In genomic region chr1:40985875-40986274, GRCh38 we compare ENCODE assay signal across 24 cellular contexts. TPM values are rescaled to one million over a fixed set of nuclear protein-coding genes. Genes with fewer than 3 reads are reported as not detected.
DNase-seq lines count a peak whose midpoint lies in the region; ATAC-seq, FAIRE-seq and TF ChIP-seq lines count a peak whose summit lies in the region.
"Had no signal": no experiment of that assay in that cellular context is flagged by ENCODE, and none has a peak within 500 bp of the region (broad histone marks: within the 10 kb centered on the region; RNA-seq: fewer than 3 reads in every experiment).

No MANE protein-coding gene starts in this region.

- H3K9me3 ChIP-seq in SK-N-SH (no peaks in the 10 kb centered on the region), Loucy (ENCODE audit: insufficient read depth, low read depth, low read length) (no peaks in the 10 kb centered on the region), sigmoid colon (no peaks in the 10 kb centered on the region)
- H3K9me3 ChIP-seq: suprapubic skin had no signal

- TF ChIP-seq CTCF in SK-N-SH (IDR thresholded peaks at IDR 0.05) (no peak), Loucy (conservative IDR thresholded peaks at IDR 0.05; ENCODE audit: low read length) (no peak), epithelial cell of proximal tubule (conservative IDR thresholded peaks at IDR 0.05; ENCODE audit: low read depth, low read length) (no peak), sigmoid colon (IDR thresholded peaks at IDR 0.05) (no peak)

- H3F3A ChIP-seq in SK-N-SH (replicated peaks; ENCODE audit: insufficient read depth) (peaks cover 23% of the 10 kb centered on the region), Loucy (ENCODE audit: low read depth) (no peaks in the 10 kb centered on the region)

- POLR2A ChIA-PET in SK-N-SH (lab: Yijun Ruan, JAX), result interaction anchor here (0.5 kb wide), 1 partner anchor 1787 kb away, joined by 3 read pairs; no protein-coding TSS in a partner anchor

- TF ChIP-seq EP300 in SK-N-SH (IDR thresholded peaks at IDR 0.05; ENCODE audit: borderline replicate concordance in 1 of 2, low read depth in 1 of 2, low read length in 1 of 2) (no peak), sigmoid colon (IDR thresholded peaks at IDR 0.05) (no peak)

- peaks cover 91% of the 10 kb centered on the region for H3K79me2 ChIP-seq in SK-N-SH (ENCODE audit: insufficient read depth)
- peaks cover 72% of the 10 kb centered on the region for H3K79me2 ChIP-seq in Loucy (ENCODE audit: insufficient read depth, low read length)

- H3K36me3 ChIP-seq in SK-N-SH (replicated peaks in 1 of 2; ENCODE audit: control insufficient read depth in 1 of 2, insufficient read depth in 2 of 2, low read length in 1 of 2), result peaks cover 63 to 71% of the 10 kb centered on the region in 2 experiments
- H3K36me3 ChIP-seq in Loucy (ENCODE audit: insufficient read depth, low read length), result peaks cover 75% of the 10 kb centered on the region
- H3K36me3 ChIP-seq in sigmoid colon, result peaks cover 4 to 57% (median 34%) of the 10 kb centered on the region in 4 donors

- H3K4me3 ChIP-seq in SK-N-SH (ENCODE audit: low read depth in 2 of 2, low read length in 1 of 2), result no peak overlapping the region
- H3K4me3 ChIP-seq in Loucy (ENCODE audit: low read length, poor library complexity, severe bottlenecking), result no peak overlapping the region
- peak overlapping the region; percentile 5 for H3K4me3 ChIP-seq in epithelial cell of proximal tubule (ENCODE audit: low read depth, low read length)
- H3K4me3 ChIP-seq in sigmoid colon, result no peak overlapping the region
- H3K4me3 ChIP-seq: suprapubic skin had no signal

- peaks cover 12 to 36% of the 10 kb centered on the region in 2 experiments for H3K4me1 ChIP-seq in SK-N-SH (ENCODE audit: control insufficient read depth in 1 of 2, insufficient read depth in 2 of 2, low read depth in 1 of 2, low read length in 1 of 2)
- peaks cover 68% of the 10 kb centered on the region for H3K4me1 ChIP-seq in Loucy (ENCODE audit: insufficient read depth, low read length, poor library complexity, severe bottlenecking)
- peaks cover 0 to 78% (median 71%) of the 10 kb centered on the region in 4 donors for H3K4me1 ChIP-seq in sigmoid colon

- no peak overlapping the region; a peak in 1 of 4 replicates for H3K27ac ChIP-seq in SK-N-SH (ENCODE audit: low read depth in 2 of 2, low read length in 1 of 2)
- H3K27ac ChIP-seq in sigmoid colon, result peak overlapping the region in 3 of 4 donors; percentile 93 to 98 (median 98)
- H3K27ac ChIP-seq: 22Rv1, C4-2B, suprapubic skin had no signal

- H3K9ac ChIP-seq in SK-N-SH, result no peak overlapping the region
- H3K9ac ChIP-seq in Loucy (ENCODE audit: low read depth, low read length, poor library complexity, severe bottlenecking), result no peak overlapping the region

- H2AFZ ChIP-seq in SK-N-SH (ENCODE audit: low read depth) (no peak overlapping the region), Loucy (ENCODE audit: low read length) (no peak overlapping the region)

- no peak for ATAC-seq in SK-N-SH treated with all-trans-retinoic acid at 6 μM for 48 hours
- no peak for ATAC-seq in HG03139 (IDR thresholded peaks at IDR 0.05; ENCODE audit: unreplicated experiment)
- ATAC-seq in HG03520 (IDR thresholded peaks at IDR 0.05; ENCODE audit: unreplicated experiment), result no peak
- ATAC-seq: HCT116; naive thymus-derived CD8-positive, alpha-beta T cell had no signal

- 91% methylated on average over 3 of the region's 3 CpGs for WGBS in SK-N-SH (ENCODE audit: low lambda C conversion rate)
- WGBS in sigmoid colon, 2 donors, result 86 to 90% methylated on average over 3 of the region's 3 CpGs

- CTCF ChIA-PET in SK-N-SH (lab: Yijun Ruan, JAX), result interaction anchor here (1.1 to 1.2 kb wide), 2 partner anchors 12 to 17 kb away, joined by 3 to 4 read pairs; no protein-coding TSS in a partner anchor

- FAIRE-seq in RCC 7860 (lab: Jason Lieb, UNC), result no peak
- FAIRE-seq: GM18507, GM19239 had no signal

- intact Hi-C loops in sigmoid colon (cut with DNase I), result loop anchor here (10.0 kb wide), 1 partner anchor 119 kb away; no protein-coding TSS in a partner anchor

- TF ChIP-seq POLR2A in sigmoid colon (IDR thresholded peaks at IDR 0.05), result no peak

- H3K4me2 ChIP-seq in SK-N-SH (peak overlapping the region; percentile 12; the same call in 1 of the 2 replicates), Loucy (ENCODE audit: low read depth, low read length, poor library complexity, severe bottlenecking) (peak overlapping the region; percentile 99)

- no peaks in the 10 kb centered on the region for H3K27me3 ChIP-seq in SK-N-SH (ENCODE audit: insufficient read depth)
- no peaks in the 10 kb centered on the region for H3K27me3 ChIP-seq in Loucy (ENCODE audit: insufficient read depth, low read length, poor library complexity, severe bottlenecking)
- H3K27me3 ChIP-seq in sigmoid colon, result no peaks in the 10 kb centered on the region
- H3K27me3 ChIP-seq: suprapubic skin had no signal

- peaks cover 49% of the 10 kb centered on the region for H4K20me1 ChIP-seq in SK-N-SH (ENCODE audit: insufficient read depth)
- H4K20me1 ChIP-seq in Loucy (ENCODE audit: insufficient read depth, low read length, poor library complexity, severe bottlenecking), result peaks cover 57% of the 10 kb centered on the region

- no peaks in the 10 kb centered on the region for H3K9me2 ChIP-seq in SK-N-SH
- no peaks in the 10 kb centered on the region for H3K9me2 ChIP-seq in Loucy (replicated peaks; ENCODE audit: low read depth, low read length)

- no peak for TF ChIP-seq RAD21 in SK-N-SH (IDR thresholded peaks at IDR 0.05; ENCODE audit: low read length)

- no peak for DNase-seq in SK-N-SH
- no peak for DNase-seq in epithelial cell of proximal tubule (ENCODE audit: low read depth)
- DNase-seq in sigmoid colon, result no peak
- no peak for DNase-seq in RCC 7860 (ENCODE audit: low spot score)
- DNase-seq: activated CD4-positive, alpha-beta T cell treated with anti-CD3 and anti-CD28 coated beads for 1 hour; activated T-cell treated with anti-CD3 and anti-CD28 coated beads, Interleukin-2, amount 50 U/mL, for 4 hours; anterior cingulate cortex; cortex of kidney; DMS79; mammary epithelial cell; naive thymus-derived CD8-positive, alpha-beta T cell; NCI-H1436 treated with DMSO at 0.1 percent for 48 hours; NCI-H2227 treated with DMSO at 0.1 percent for 48 hours; SHP77 treated with DMSO at 0.1 percent for 48 hours had no signal

TF ChIP-seq in SK-N-SH, 30 proteins besides CTCF, POLR2A, EP300 and RAD21 (continues in another document):
- no peak for TF ChIP-seq USF1 (IDR thresholded peaks at IDR 0.05; ENCODE audit: borderline replicate concordance, low read depth)
- TF ChIP-seq TAF1 (IDR thresholded peaks at IDR 0.05; ENCODE audit: borderline replicate concordance, low read depth, low read length), result no peak

TF ChIP-seq in SK-N-SH treated with all-trans-retinoic acid at 6 μM for 48 hours, 23 proteins besides CTCF, POLR2A, EP300 and RAD21:
- TF ChIP-seq PATZ1 (CRISPR knock-in tag; IDR thresholded peaks at IDR 0.05; ENCODE audit: borderline replicate concordance), result no peak
- no peak for TF ChIP-seq GLIS3 (CRISPR knock-in tag; IDR thresholded peaks at IDR 0.05)
- TF ChIP-seq ZNF70 (CRISPR knock-in tag; IDR thresholded peaks at IDR 0.05), result no peak
- TF ChIP-seq TCF4 (CRISPR knock-in tag; IDR thresholded peaks at IDR 0.05; ENCODE audit: borderline replicate concordance), result no peak
- TF ChIP-seq CSDC2 (CRISPR knock-in tag; IDR thresholded peaks at IDR 0.05), result no peak
- TF ChIP-seq BACH2 (CRISPR knock-in tag; IDR thresholded peaks at IDR 0.05; ENCODE audit: borderline replicate concordance), result no peak
- TF ChIP-seq ARNTL (CRISPR knock-in tag; IDR thresholded peaks at IDR 0.05; ENCODE audit: borderline replicate concordance, low read depth), result no peak
- TF ChIP-seq PPARA (CRISPR knock-in tag; IDR thresholded peaks at IDR 0.05; ENCODE audit: borderline replicate concordance), result no peak
- no peak for TF ChIP-seq OSR1 (CRISPR knock-in tag; IDR thresholded peaks at IDR 0.05)

RNA-seq across cellular contexts. Expression of gene CTPS1, which starts 6.4 kb away (rescaled TPM):
- polyA plus RNA-seq in SK-N-SH (2012; rRNA removed), result 34.4 and 34.5 TPM in 2 replicates
- 39.7 and 42.6 TPM in 2 replicates for polyA plus RNA-seq in SK-N-SH (2012; cell fraction: cytosol; rRNA removed)
- 50.4 and 68.0 TPM in 2 replicates for polyA plus RNA-seq in SK-N-SH (2012; cell fraction: nucleus; rRNA removed)
- 53.3 and 61.6 TPM in 2 replicates for total RNA-seq in epithelial cell of proximal tubule
- 10 to 100 TPM; 26.0 to 99.0 (median 58.0) TPM for total RNA-seq in sigmoid colon
- 10 to 100 TPM in 1 of 3 donors, 1 to 10 TPM in 2; 1.8 to 18.1 (median 5.1) TPM for polyA plus RNA-seq in sigmoid colon

RNA-seq across cellular contexts. Expression of gene SLFNL1, which starts 35.6 kb away (rescaled TPM):
- polyA plus RNA-seq in SK-N-SH (2012; rRNA removed) (0.16 and 0.26 TPM in 2 replicates), sigmoid colon (under 1 TPM in 1 of 3 donors, not detected in 2; 0.32 TPM)
- 0.04 TPM in 2 replicates for polyA plus RNA-seq in SK-N-SH (2012; cell fraction: cytosol; rRNA removed)
- 1.4 and 1.6 TPM in 2 replicates for polyA plus RNA-seq in SK-N-SH (2012; cell fraction: nucleus; rRNA removed)
- total RNA-seq in epithelial cell of proximal tubule (0.07 TPM in 1 of 2 replicates, not detected in the other), sigmoid colon (under 1 TPM; 0.28 to 0.99 (median 0.38) TPM)

Comparison
In these comparisons a context has a peak if more than half of its experiments do, and no peak if none do; other contexts are left out.
1. H3K27ac ChIP-seq: peak in sigmoid colon (3 of 4); none in SK-N-SH (0 of 2).